ENCODE assay signal across 18 cellular contexts in the genomic region with DNA sequence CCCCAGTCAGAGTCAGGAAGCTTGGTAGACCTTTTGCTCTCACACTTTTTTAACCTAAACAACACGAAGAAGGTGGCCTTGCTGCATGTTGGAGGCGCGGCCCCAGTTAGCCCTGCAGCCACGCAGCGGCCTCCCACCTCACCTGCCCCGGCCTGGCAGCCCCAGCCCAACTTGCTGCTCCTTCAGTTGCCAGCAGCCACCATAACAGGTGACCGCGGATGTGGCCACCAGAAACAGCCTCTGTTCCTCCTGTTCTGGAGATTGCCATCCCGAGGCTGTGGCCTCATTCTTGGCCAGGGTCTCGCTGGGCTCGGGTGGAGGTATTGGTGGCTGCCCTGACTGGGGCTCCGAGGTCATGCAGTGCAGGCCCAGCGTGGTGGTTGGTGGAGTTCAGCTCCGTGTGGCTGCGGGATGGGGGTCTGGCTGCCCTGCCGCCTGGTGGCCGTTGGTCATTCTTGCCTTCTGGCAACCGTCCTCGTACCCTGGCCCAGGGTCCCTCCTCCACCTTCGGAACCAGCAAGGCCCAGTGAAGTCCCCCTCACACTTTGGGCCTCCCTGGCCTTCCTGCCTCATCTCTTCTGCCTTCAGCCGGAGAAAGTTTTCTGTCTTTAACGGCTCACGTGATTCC. TPM values are rescaled to one million over a fixed set of nuclear protein-coding genes. Genes with fewer than 3 reads are reported as not detected.
"Had no signal": no experiment of that assay in that cellular context is flagged by ENCODE, and none has a peak within 500 bp of the region (broad histone marks: within the 10 kb centered on the region; RNA-seq: fewer than 3 reads in every experiment).

No MANE protein-coding gene starts in this region.

- H3K27me3 Mint-ChIP-seq: activated CD4-positive, alpha-beta T cell treated with anti-CD3 and anti-CD28 coated beads, Interleukin-2, amount 10 ng/mL, durations not matched to agents 7 days and 5 days; activated naive CD4-positive, alpha-beta T cell treated with anti-CD3 and anti-CD28 coated beads, Interleukin-2, amount 50 U/mL, for 24 hours; stimulated activated naive CD8-positive, alpha-beta T cell treated with anti-CD3 and anti-CD28 coated beads, Interleukin-15, Interleukin-2, amounts not matched to agents 100 ng/mL and 50 ng/mL, for 24 hours had no signal

- H3K9me3 ChIP-seq: ascending aorta, esophagus squamous epithelium, heart right ventricle, lower lobe of right lung, psoas muscle, transverse colon, vagina had no signal

- H3K27ac ChIP-seq: ascending aorta, esophagus squamous epithelium, heart right ventricle, lower lobe of right lung, psoas muscle, transverse colon, vagina had no signal

- H3K4me3 Mint-ChIP-seq: activated CD4-positive, alpha-beta T cell treated with anti-CD3 and anti-CD28 coated beads, Interleukin-2, amount 10 ng/mL, durations not matched to agents 7 days and 5 days; activated naive CD4-positive, alpha-beta T cell treated with anti-CD3 and anti-CD28 coated beads, Interleukin-2, amount 50 U/mL, for 24 hours; stimulated activated naive CD8-positive, alpha-beta T cell treated with anti-CD3 and anti-CD28 coated beads, Interleukin-15, Interleukin-2, amounts not matched to agents 100 ng/mL and 50 ng/mL, for 24 hours had no signal

- H3K4me3 ChIP-seq: ascending aorta, esophagus squamous epithelium, heart right ventricle, lower lobe of right lung, psoas muscle, skin epidermis, transverse colon, vagina had no signal

- DNase-seq: activated CD4-positive, alpha-beta T cell treated with anti-CD3 and anti-CD28 coated beads, Interleukin-2, amount 10 ng/mL, durations not matched to agents 7 days and 5 days; activated gamma-delta T cell; cerebellar nuclear complex; dermis blood vessel endothelial cell; effector memory CD4-positive, alpha-beta T cell; esophagus squamous epithelium; heart right ventricle; islet precursor cell; lower lobe of right lung; midbrain; psoas muscle; transverse colon had no signal

- H3K36me3 ChIP-seq: transverse colon had no signal

- ATAC-seq: activated CD4-positive, CD25-positive, alpha-beta regulatory T cell treated with anti-CD3 and anti-CD28 coated beads, Interleukin-2, amount 50 U/mL, for 24 hours; lower lobe of right lung; psoas muscle had no signal

- H3K9me3 Mint-ChIP-seq: activated CD4-positive, alpha-beta T cell treated with anti-CD3 and anti-CD28 coated beads, Interleukin-2, amount 10 ng/mL, durations not matched to agents 7 days and 5 days; activated naive CD4-positive, alpha-beta T cell treated with anti-CD3 and anti-CD28 coated beads, Interleukin-2, amount 50 U/mL, for 24 hours; stimulated activated naive CD8-positive, alpha-beta T cell treated with anti-CD3 and anti-CD28 coated beads, Interleukin-15, Interleukin-2, amounts not matched to agents 100 ng/mL and 50 ng/mL, for 24 hours had no signal

- H3K36me3 Mint-ChIP-seq: activated naive CD4-positive, alpha-beta T cell treated with anti-CD3 and anti-CD28 coated beads, Interleukin-2, amount 50 U/mL, for 24 hours had no signal

- H3K4me1 ChIP-seq: ascending aorta, lower lobe of right lung, psoas muscle, transverse colon, vagina had no signal

- H3K27me3 ChIP-seq: ascending aorta, esophagus squamous epithelium, heart right ventricle, transverse colon, vagina had no signal

- H3K27ac Mint-ChIP-seq: activated naive CD4-positive, alpha-beta T cell treated with anti-CD3 and anti-CD28 coated beads, Interleukin-2, amount 50 U/mL, for 24 hours; stimulated activated naive CD8-positive, alpha-beta T cell treated with anti-CD3 and anti-CD28 coated beads, Interleukin-15, Interleukin-2, amounts not matched to agents 100 ng/mL and 50 ng/mL, for 24 hours had no signal

RNA-seq across cellular contexts. Expression of a gene that starts 20.7 kb away (rescaled TPM):
- total RNA-seq: ascending aorta, vagina had no signal
